In the genomic region with DNA sequence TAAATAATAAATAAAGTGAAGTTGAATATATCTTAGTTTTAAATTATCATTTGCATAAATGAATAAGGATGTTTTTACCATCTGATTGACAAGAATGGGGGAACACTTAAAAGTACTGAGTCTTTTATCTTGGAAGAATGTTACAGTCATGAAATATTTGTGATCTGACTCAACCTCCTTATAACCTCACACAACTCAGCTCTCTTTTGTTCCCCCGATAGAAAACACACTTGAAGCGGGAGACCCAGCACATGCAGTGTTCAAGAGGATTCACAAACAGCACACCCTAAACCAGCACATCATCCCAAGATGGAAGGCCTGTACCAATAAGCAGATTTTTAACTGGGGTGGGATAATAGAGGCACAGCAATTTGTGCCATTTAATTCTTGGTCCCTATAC, we compare ENCODE assay signal across 24 cellular contexts. TPM values are rescaled to one million over a fixed set of nuclear protein-coding genes. Genes with fewer than 3 reads are reported as not detected.
DNase-seq lines count a peak whose midpoint lies in the region; ATAC-seq, FAIRE-seq and TF ChIP-seq lines count a peak whose summit lies in the region.
"Had no signal": no experiment of that assay in that cellular context is flagged by ENCODE, and none has a peak within 500 bp of the region (broad histone marks: within the 10 kb centered on the region; RNA-seq: fewer than 3 reads in every experiment).

No MANE protein-coding gene starts in this region.

- DNase-seq in A549 (ENCODE audit: low read depth in 1 of 2, low spot score in 1 of 2) (peak; percentile 18 to 21), IMR-90 (peak; percentile 5), astrocyte of the hippocampus (ENCODE audit: low read depth, low spot score) (peak; percentile 84), kidney epithelial cell (ENCODE audit: low read depth) (peak; percentile 21), AG08396 (ENCODE audit: low spot score) (no peak), H7 (no peak), NCI-H524 (lab: John Stamatoyannopoulos, UW) (no peak)
- DNase-seq: activated CD4-positive, alpha-beta T cell treated with anti-CD3 and anti-CD28 coated beads, Interleukin-2, amount 10 ng/mL, durations not matched to agents 24 days and 14 days; activated CD8-positive, alpha-beta memory T cell treated with anti-CD3 and anti-CD28 coated beads, Interleukin-2, amount 10 ng/mL, durations not matched to agents 7 days and 5 days; H9; left colon; NCI-H1417 treated with DMSO at 0.1 percent for 48 hours; NCI-H2171 treated with DMSO at 0.1 percent for 48 hours; NCI-H748 treated with DMSO at 0.1 percent for 48 hours; SHP77; stimulated activated naive CD4-positive, alpha-beta T cell; T-helper 1 cell had no signal

- H4K20me1 ChIP-seq in IMR-90 (ENCODE audit: insufficient read depth, low read length), result no peaks in the 10 kb centered on the region

- H3K27ac ChIP-seq in A549 (peak overlapping the region; percentile 75 to 95), IMR-90 (ENCODE audit: insufficient read depth, low read length) (no peak overlapping the region)
- H3K27ac ChIP-seq: skin epidermis, thoracic aorta had no signal

- no peak overlapping the region for H3K4ac ChIP-seq in IMR-90 (ENCODE audit: low read depth, low read length)

- no peak overlapping the region for H2BK20ac ChIP-seq in IMR-90 (ENCODE audit: low read depth, low read length)

- 9% methylated on average over 2 of the region's 2 CpGs for WGBS in A549 (ENCODE audit: missing lambda C conversion rate)
- no CpG with 5 or more reads among the region's 2 CpGs for WGBS in IMR-90 (ENCODE audit: extremely low coverage in 2 of 2, insufficient read length in 1 of 2), 2 experiments

- H2AFZ ChIP-seq in IMR-90 (replicated peaks; ENCODE audit: low read length, poor library complexity), result no peak overlapping the region

- H3K79me1 ChIP-seq in IMR-90 (ENCODE audit: low read depth in 1 of 2, low read length in 2 of 2), result no peaks in the 10 kb centered on the region

- POLR2A ChIA-PET in A549 (lab: Yijun Ruan, JAX), result no interaction called here
- POLR2A ChIA-PET in IMR-90 (lab: Charles Lee; ENCODE audit: unreplicated experiment), result no interaction called here

- no peak for TF ChIP-seq RAD21 in A549 (conservative IDR thresholded peaks at IDR 0.05 in 1 of 2, IDR thresholded peaks at IDR 0.05 in 1 of 2)
- TF ChIP-seq RAD21 in IMR-90 (IDR thresholded peaks at IDR 0.05; ENCODE audit: low read length), result no peak

- no peak overlapping the region for H4K91ac ChIP-seq in IMR-90 (ENCODE audit: insufficient read depth, low read depth, low read length)

- no peak overlapping the region for H2AK9ac ChIP-seq in IMR-90 (replicated peaks; ENCODE audit: low read depth, low read length, poor library complexity)

- no peak overlapping the region for H2BK5ac ChIP-seq in IMR-90 (ENCODE audit: low read depth, low read length, poor library complexity, severe bottlenecking)

- H2AK5ac ChIP-seq in IMR-90 (ENCODE audit: low read depth, low read length), result no peak overlapping the region

- H3K9ac ChIP-seq in IMR-90 (ENCODE audit: low read depth, low read length), result no peak overlapping the region

- H4K8ac ChIP-seq in IMR-90 (ENCODE audit: low read depth in 2 of 2, low read length in 2 of 2), result no peak overlapping the region

- ATAC-seq in A549, result peak in 1 of 2 experiments; percentile 62; a peak in 3 of 6 replicates
- ATAC-seq in IMR-90 (ENCODE audit: low read depth), result no peak
- ATAC-seq in HG02970 (IDR thresholded peaks at IDR 0.05; ENCODE audit: low FRiP score, unreplicated experiment), result no peak
- ATAC-seq: activated CD8-positive, alpha-beta memory T cell treated with anti-CD3 and anti-CD28 coated beads, Interleukin-2, amount 10 ng/mL, durations not matched to agents 7 days and 5 days; GM12878; left colon had no signal

- no peak overlapping the region for H4K5ac ChIP-seq in IMR-90 (ENCODE audit: low read depth, low read length)

- H3K4me3 ChIP-seq in A549, result no peak overlapping the region
- no peak overlapping the region for H3K4me3 ChIP-seq in IMR-90 (ENCODE audit: insufficient read depth, low read depth, low read length)
- H3K4me3 ChIP-seq in kidney epithelial cell (ENCODE audit: low read depth, low read length), result no peak overlapping the region
- H3K4me3 ChIP-seq in H7 (ENCODE audit: insufficient read depth, low read depth, low read length), result no peak overlapping the region
- H3K4me3 ChIP-seq: GM12878, skin epidermis, thoracic aorta had no signal

- H2BK15ac ChIP-seq in IMR-90 (ENCODE audit: low read depth, low read length), result no peak overlapping the region

- intact Hi-C loops in IMR-90 (cut with micrococcal nuclease), result no loop called here

- dilution Hi-C loops in IMR-90 (cut with HindIII; ENCODE audit: low sequenced_read_pairs, unreplicated experiment), result no loop called here

- H3K9me3 ChIP-seq in A549 (0 out of 3 replicates have a peak, but pooled peaks cover 3% of the 10 kb centered on the region), IMR-90 (ENCODE audit: control insufficient read depth, insufficient read depth, low read length) (no peaks in the 10 kb centered on the region)
- H3K9me3 ChIP-seq: thoracic aorta had no signal

- H2BK120ac ChIP-seq in IMR-90 (ENCODE audit: low read depth, low read length), result no peak overlapping the region

- peak overlapping the region; percentile 52 for H3K4me2 ChIP-seq in A549
- H3K4me2 ChIP-seq in IMR-90 (ENCODE audit: low read depth, low read length), result no peak overlapping the region

- H3K4me1 ChIP-seq in A549 (peaks cover 78% of the 10 kb centered on the region), IMR-90 (ENCODE audit: control insufficient read depth, insufficient read depth, low read length) (no peaks in the 10 kb centered on the region)

- in situ Hi-C loops in IMR-90 (cut with MboI; ENCODE audit: low sequenced_read_pairs), result no loop called here

- no peak overlapping the region for H3K14ac ChIP-seq in IMR-90 (replicated peaks; ENCODE audit: low read depth, low read length)

- H3K56ac ChIP-seq in IMR-90 (ENCODE audit: extremely low read depth, insufficient read depth, low read length), result no peak overlapping the region

- H3K36me3 ChIP-seq in IMR-90 (ENCODE audit: control insufficient read depth, insufficient read depth, low read length) (no peaks in the 10 kb centered on the region), kidney epithelial cell (ENCODE audit: control insufficient read depth, insufficient read depth, low read length) (no peaks in the 10 kb centered on the region), H7 (replicated peaks; ENCODE audit: control insufficient read depth, insufficient read depth, low read length) (no peaks in the 10 kb centered on the region)
- H3K36me3 ChIP-seq: thoracic aorta had no signal

- TF ChIP-seq EP300 in A549 (IDR thresholded peaks at IDR 0.05), result no peak

- no peak overlapping the region for H3K23ac ChIP-seq in IMR-90 (ENCODE audit: low read depth, low read length)

- no peak for TF ChIP-seq POLR2A in A549 (IDR thresholded peaks at IDR 0.05; ENCODE audit: low read length)
- TF ChIP-seq POLR2A in IMR-90 (IDR thresholded peaks at IDR 0.05; ENCODE audit: low read depth, low read length), result no peak

- no TSS peak for BruUV-seq in IMR-90 (replicated peaks; lab: Mats Ljungman, UMichigan)

- no peak for TF ChIP-seq CTCF in A549 (IDR thresholded peaks at IDR 0.05)
- no peak for TF ChIP-seq CTCF in IMR-90 (conservative IDR thresholded peaks at IDR 0.05; ENCODE audit: low read depth, low read length)
- no peak for TF ChIP-seq CTCF in kidney epithelial cell (IDR thresholded peaks at IDR 0.05; ENCODE audit: insufficient read depth, low read length, poor library complexity, severe bottlenecking)

- CTCF ChIA-PET in A549 (lab: Yijun Ruan, JAX) (interaction anchor here (1.7 to 3.7 kb wide), 4 partner anchors 11 to 250 kb away, joined by 3 to 30 read pairs (median 8); no protein-coding TSS in a partner anchor), IMR-90 (lab: Yijun Ruan, JAX) (no interaction called here)

- H3K27me3 ChIP-seq in IMR-90 (ENCODE audit: control insufficient read depth, insufficient read depth, low read length) (no peaks in the 10 kb centered on the region), kidney epithelial cell (ENCODE audit: control insufficient read depth, insufficient read depth, low read length) (no peaks in the 10 kb centered on the region), H7 (ENCODE audit: control insufficient read depth, insufficient read depth, low read length) (no peaks in the 10 kb centered on the region)

- FAIRE-seq in A549 (lab: Jason Lieb, UNC), result no peak
- FAIRE-seq: D721Med, GM12878, GM19239 had no signal

- H3K9me1 ChIP-seq in IMR-90 (ENCODE audit: insufficient read depth, low read length), result no peaks in the 10 kb centered on the region

- no peak overlapping the region for H3K18ac ChIP-seq in IMR-90 (ENCODE audit: low read depth, low read length)

RNA-seq across cellular contexts. Expression of gene BAAT, which starts 15.5 kb away (rescaled TPM):
- polyA plus RNA-seq in A549 (2011; rRNA removed) (9.1 TPM in 2 replicates), A549 (2017; fragmentation: RNase III; extraction: RNeasy Plus Mini Kit Qiagen cat#74134 plus additional on column Dnase treatment) (10.1 to 13.6 TPM (median 10.9 TPM) in 3 replicates), IMR-90 (2012; rRNA removed) (not detected in 2 replicates)
- 1.9 and 2.3 TPM in 2 replicates for polyA plus RNA-seq in A549 (2012; cell fraction: cytosol; rRNA removed)
- polyA plus RNA-seq in A549 (2012; cell fraction: nucleus; rRNA removed), result 2.2 and 4.3 TPM in 2 replicates
- 6.2 and 6.7 TPM in 2 replicates for polyA minus RNA-seq in A549 (2011; rRNA and poly(A)+ RNA removed)
- total RNA-seq in IMR-90 (2012; rRNA removed) (under 0.01 TPM in 1 of 2 replicates, not detected in the other), kidney epithelial cell (not detected in 2 replicates)
- not detected in 2 replicates for polyA plus RNA-seq in IMR-90 (2012; cell fraction: cytosol; rRNA removed)
- 0.02 and 0.09 TPM in 2 replicates for polyA plus RNA-seq in IMR-90 (2012; cell fraction: nucleus; rRNA removed; ENCODE audit: low replicate concordance)
- 0.10 TPM in 1 of 2 replicates, not detected in the other for total RNA-seq in H7 (2014; rRNA removed; shearing (Covaris generic))
- total RNA-seq: activated CD4-positive, alpha-beta T cell treated with anti-CD3 and anti-CD28 coated beads, Interleukin-2, amount 10 ng/mL, durations not matched to agents 24 days and 14 days; activated CD8-positive, alpha-beta memory T cell treated with anti-CD3 and anti-CD28 coated beads, Interleukin-2, amount 10 ng/mL, durations not matched to agents 7 days and 5 days; left colon had no signal
- polyA plus RNA-seq: CD14-positive monocyte had no signal

RNA-seq across cellular contexts. Expression of gene MRPL50, which starts 29.1 kb away (rescaled TPM):
- polyA plus RNA-seq in A549 (2011; rRNA removed) (37.6 and 42.5 TPM in 2 replicates), A549 (2017; fragmentation: RNase III; extraction: RNeasy Plus Mini Kit Qiagen cat#74134 plus additional on column Dnase treatment) (23.7 to 24.7 TPM (median 23.9 TPM) in 3 replicates), IMR-90 (2012; rRNA removed) (6.4 and 7.5 TPM in 2 replicates)
- polyA plus RNA-seq in A549 (2012; cell fraction: cytosol; rRNA removed), result 7.7 and 8.3 TPM in 2 replicates
- 2.0 and 3.6 TPM in 2 replicates for polyA plus RNA-seq in A549 (2012; cell fraction: nucleus; rRNA removed)
- polyA minus RNA-seq in A549 (2011; rRNA and poly(A)+ RNA removed), result 2.1 and 2.7 TPM in 2 replicates
- total RNA-seq in IMR-90 (2012; rRNA removed) (8.6 and 11.1 TPM in 2 replicates), kidney epithelial cell (10.9 and 13.9 TPM in 2 replicates)
- polyA plus RNA-seq in IMR-90 (2012; cell fraction: cytosol; rRNA removed), result 0.71 and 2.2 TPM in 2 replicates
- 0.13 and 2.2 TPM in 2 replicates for polyA plus RNA-seq in IMR-90 (2012; cell fraction: nucleus; rRNA removed; ENCODE audit: low replicate concordance)
- total RNA-seq in H7 (2014; rRNA removed; shearing (Covaris generic)), result 23.0 and 23.3 TPM in 2 replicates

RNA-seq across cellular contexts. Expression of gene ZNF189, which starts 29.4 kb away (rescaled TPM):
- polyA plus RNA-seq in A549 (2011; rRNA removed) (13.9 and 14.0 TPM in 2 replicates), A549 (2017; fragmentation: RNase III; extraction: RNeasy Plus Mini Kit Qiagen cat#74134 plus additional on column Dnase treatment) (8.3 to 9.6 TPM (median 8.8 TPM) in 3 replicates), IMR-90 (2012; rRNA removed) (3.7 and 5.9 TPM in 2 replicates)
- polyA plus RNA-seq in A549 (2012; cell fraction: cytosol; rRNA removed), result 1.2 and 1.3 TPM in 2 replicates
- polyA plus RNA-seq in A549 (2012; cell fraction: nucleus; rRNA removed), result 1.3 and 2.3 TPM in 2 replicates
- 5.4 and 6.5 TPM in 2 replicates for polyA minus RNA-seq in A549 (2011; rRNA and poly(A)+ RNA removed)
- total RNA-seq in IMR-90 (2012; rRNA removed) (19.9 and 21.4 TPM in 2 replicates), kidney epithelial cell (11.0 and 13.4 TPM in 2 replicates)
- 0.43 and 0.67 TPM in 2 replicates for polyA plus RNA-seq in IMR-90 (2012; cell fraction: cytosol; rRNA removed)
- 1.2 and 18.2 TPM in 2 replicates for polyA plus RNA-seq in IMR-90 (2012; cell fraction: nucleus; rRNA removed; ENCODE audit: low replicate concordance)
- total RNA-seq in H7 (2014; rRNA removed; shearing (Covaris generic)), result 9.9 and 13.2 TPM in 2 replicates

Comparison
In these comparisons a context has a peak if more than half of its experiments do, and no peak if none do; other contexts are left out.
1. DNase-seq: peak in A549 (2 of 2), IMR-90 (single experiment), astrocyte of the hippocampus (single experiment) and kidney epithelial cell (single experiment); none in AG08396 (single experiment), H7 (single experiment) and NCI-H524 (0 of 2).